9 cellular contexts compared by ENCODE assay signal in genomic region chr9:5869315-5870019, GRCh38. TPM values are rescaled to one million over a fixed set of nuclear protein-coding genes. Genes with fewer than 3 reads are reported as not detected.
DNase-seq lines count a peak whose midpoint lies in the region; ATAC-seq and TF ChIP-seq lines count a peak whose summit lies in the region.
"Had no signal": no experiment of that assay in that cellular context is flagged by ENCODE, and none has a peak within 500 bp of the region (broad histone marks: within the 10 kb centered on the region; RNA-seq: fewer than 3 reads in every experiment).

No MANE protein-coding gene starts in this region.

- WGBS in mesenchymal stem cell: 64% methylated on average over 3 of the region's 3 CpGs

- H3K36me3 Mint-ChIP-seq in activated T-helper 1 cell treated with anti-CD3 and anti-CD28 coated beads, Interleukin-12 subunit alpha, Interleukin-12 subunit beta, Interleukin-2, Interleukin-4 antibody, amounts not matched to agents 30 ng/mL and 10 ng/mL and 1 ng/mL, durations not matched to agents 14 hours and 24 hours and 36 hours (ENCODE audit: low read depth): peaks cover 16% of the 10 kb centered on the region

- peak overlapping the region; percentile 30 for H2BK120ac ChIP-seq in mesenchymal stem cell (ENCODE audit: low read depth, low read length)

- peak overlapping the region; percentile 13 for H3K27ac Mint-ChIP-seq in activated T-helper 1 cell treated with anti-CD3 and anti-CD28 coated beads, Interleukin-12 subunit alpha, Interleukin-12 subunit beta, Interleukin-2, Interleukin-4 antibody, amounts not matched to agents 30 ng/mL and 10 ng/mL and 1 ng/mL, durations not matched to agents 14 hours and 24 hours and 36 hours
- H3K27ac Mint-ChIP-seq: immature natural killer cell had no signal

- no peak overlapping the region for H2BK15ac ChIP-seq in mesenchymal stem cell (ENCODE audit: low read depth, poor library complexity, severe bottlenecking)

- H4K91ac ChIP-seq in mesenchymal stem cell (ENCODE audit: low read length): no peak overlapping the region

- H3K36me3 ChIP-seq in mesenchymal stem cell (ENCODE audit: control insufficient read depth in 1 of 2, insufficient read depth in 2 of 2, low read depth in 1 of 2, low read length in 2 of 2): no peaks in the 10 kb centered on the region

- no peak for ATAC-seq in HG03521 (IDR thresholded peaks at IDR 0.05; ENCODE audit: unreplicated experiment)

- peak overlapping the region; percentile 36 for H4K8ac ChIP-seq in mesenchymal stem cell (ENCODE audit: low read length)

- no peaks in the 10 kb centered on the region for H3K27me3 ChIP-seq in mesenchymal stem cell (ENCODE audit: control insufficient read depth in 1 of 2, insufficient read depth in 1 of 2, low read length in 2 of 2)

- peaks cover 2% of the 10 kb centered on the region for H3K4me1 ChIP-seq in mesenchymal stem cell (ENCODE audit: control insufficient read depth, insufficient read depth, low read depth, low read length)

- H3K27me3 Mint-ChIP-seq in activated T-helper 1 cell treated with anti-CD3 and anti-CD28 coated beads, Interleukin-12 subunit alpha, Interleukin-12 subunit beta, Interleukin-2, Interleukin-4 antibody, amounts not matched to agents 30 ng/mL and 10 ng/mL and 1 ng/mL, durations not matched to agents 14 hours and 24 hours and 36 hours (ENCODE audit: insufficient read depth): no peaks in the 10 kb centered on the region

- H3K9me3 Mint-ChIP-seq in activated T-helper 1 cell treated with anti-CD3 and anti-CD28 coated beads, Interleukin-12 subunit alpha, Interleukin-12 subunit beta, Interleukin-2, Interleukin-4 antibody, amounts not matched to agents 30 ng/mL and 10 ng/mL and 1 ng/mL, durations not matched to agents 14 hours and 24 hours and 36 hours: no peaks in the 10 kb centered on the region
- H3K9me3 Mint-ChIP-seq: immature natural killer cell had no signal

- H2AFZ ChIP-seq in mesenchymal stem cell (ENCODE audit: low read depth, low read length): no peak overlapping the region

- H3K4me1 Mint-ChIP-seq in activated T-helper 1 cell treated with anti-CD3 and anti-CD28 coated beads, Interleukin-12 subunit alpha, Interleukin-12 subunit beta, Interleukin-2, Interleukin-4 antibody, amounts not matched to agents 30 ng/mL and 10 ng/mL and 1 ng/mL, durations not matched to agents 14 hours and 24 hours and 36 hours (ENCODE audit: low read depth): peaks cover 24% of the 10 kb centered on the region

- H3K79me1 ChIP-seq in mesenchymal stem cell (replicated peaks; ENCODE audit: low read length, poor library complexity, severe bottlenecking): no peaks in the 10 kb centered on the region

- H3K9ac ChIP-seq in mesenchymal stem cell (ENCODE audit: low read length): no peak overlapping the region

- peak; percentile 73 for TF ChIP-seq CTCF in GM12865 (IDR thresholded peaks at IDR 0.05; ENCODE audit: insufficient read depth, low read depth, low read length, missing control alignments)

- DNase-seq in GM12865 (ENCODE audit: low read depth) (peak; percentile 52), LoVo (ENCODE audit: low spot score) (peak; percentile 32), mesenchymal stem cell (no peak), AG08395 (ENCODE audit: low spot score) (no peak), NCI-H524 treated with DMSO at 0.1 percent for 48 hours (lab: John Stamatoyannopoulos, UW) (no peak), NCI-H510A treated with DMSO at 0.1 percent for 48 hours (lab: John Stamatoyannopoulos, UW) (no peak)
- no peak for DNase-seq in activated T-helper 1 cell treated with anti-CD3 and anti-CD28 coated beads, Interleukin-12 subunit alpha, Interleukin-12 subunit beta, Interleukin-2, Interleukin-4 antibody, amounts not matched to agents 30 ng/mL and 10 ng/mL and 1 ng/mL, durations not matched to agents 14 hours and 24 hours and 36 hours (ENCODE audit: low spot score)
- DNase-seq: immature natural killer cell had no signal

- no peak overlapping the region for H3K4ac ChIP-seq in mesenchymal stem cell (ENCODE audit: low read depth in 1 of 2, low read length in 2 of 2)

- H3K4me3 ChIP-seq in GM12865 (ENCODE audit: low read depth, low read length): no peak overlapping the region
- no peak overlapping the region for H3K4me3 ChIP-seq in mesenchymal stem cell (ENCODE audit: insufficient read depth in 1 of 2, low read depth in 1 of 2, low read length in 2 of 2)

- H3K14ac ChIP-seq in mesenchymal stem cell (ENCODE audit: low read length in 2 of 2): no peak overlapping the region

- H3K23ac ChIP-seq in mesenchymal stem cell (ENCODE audit: low read length in 2 of 2): no peak overlapping the region

- no peak overlapping the region for H3K4me3 Mint-ChIP-seq in activated T-helper 1 cell treated with anti-CD3 and anti-CD28 coated beads, Interleukin-12 subunit alpha, Interleukin-12 subunit beta, Interleukin-2, Interleukin-4 antibody, amounts not matched to agents 30 ng/mL and 10 ng/mL and 1 ng/mL, durations not matched to agents 14 hours and 24 hours and 36 hours
- H3K4me3 Mint-ChIP-seq: immature natural killer cell had no signal

- H2BK5ac ChIP-seq in mesenchymal stem cell (ENCODE audit: low read depth, low read length, poor library complexity, severe bottlenecking): no peak overlapping the region

- no peak overlapping the region for H3K27ac ChIP-seq in mesenchymal stem cell (ENCODE audit: low read length, poor library complexity, severe bottlenecking)

- H2AK5ac ChIP-seq in mesenchymal stem cell (ENCODE audit: low read length, severe bottlenecking): no peak overlapping the region

- intact Hi-C loops in activated T-helper 1 cell treated with anti-CD3 and anti-CD28 coated beads, Interleukin-12 subunit alpha, Interleukin-12 subunit beta, Interleukin-2, Interleukin-4 antibody, amounts not matched to agents 30 ng/mL and 10 ng/mL and 1 ng/mL, durations not matched to agents 14 hours and 24 hours and 36 hours (cut with micrococcal nuclease): no loop called here

- H3K4me2 ChIP-seq in mesenchymal stem cell (ENCODE audit: low read length, poor library complexity, severe bottlenecking): no peak overlapping the region

- H3K18ac ChIP-seq in mesenchymal stem cell (ENCODE audit: low read depth in 1 of 2, low read length in 2 of 2): no peak overlapping the region

- no peaks in the 10 kb centered on the region for H3K9me3 ChIP-seq in mesenchymal stem cell (ENCODE audit: control insufficient read depth, low read length)

- H2BK12ac ChIP-seq in mesenchymal stem cell (ENCODE audit: low read length in 2 of 2): peak overlapping the region; percentile 15 to 46

RNA-seq across cellular contexts. Expression of gene MLANA, which starts 21.2 kb away (rescaled TPM):
- not detected in 2 replicates for total RNA-seq in activated T-helper 1 cell treated with anti-CD3 and anti-CD28 coated beads, Interleukin-12 subunit alpha, Interleukin-12 subunit beta, Interleukin-2, Interleukin-4 antibody, amounts not matched to agents 30 ng/mL and 10 ng/mL and 1 ng/mL, durations not matched to agents 14 hours and 24 hours and 36 hours
- not detected for polyA plus RNA-seq in mesenchymal stem cell (2013, experiment 1 of 2)
- polyA plus RNA-seq in mesenchymal stem cell (2013, experiment 2 of 2): not detected

RNA-seq across cellular contexts. Expression of gene ERMP1, which starts 36.5 kb away (rescaled TPM):
- 23.1 and 24.1 TPM in 2 replicates for total RNA-seq in activated T-helper 1 cell treated with anti-CD3 and anti-CD28 coated beads, Interleukin-12 subunit alpha, Interleukin-12 subunit beta, Interleukin-2, Interleukin-4 antibody, amounts not matched to agents 30 ng/mL and 10 ng/mL and 1 ng/mL, durations not matched to agents 14 hours and 24 hours and 36 hours
- polyA plus RNA-seq in mesenchymal stem cell (2013, experiment 1 of 2): 28.3 TPM
- 29.1 TPM for polyA plus RNA-seq in mesenchymal stem cell (2013, experiment 2 of 2)

Comparison
In these comparisons a context has a peak if more than half of its experiments do, and no peak if none do; other contexts are left out.
1. DNase-seq: peak in GM12865 (single experiment) and LoVo (single experiment); none in activated T-helper 1 cell treated with anti-CD3 and anti-CD28 coated beads, Interleukin-12 subunit alpha, Interleukin-12 subunit beta, Interleukin-2, Interleukin-4 antibody, amounts not matched to agents 30 ng/mL and 10 ng/mL and 1 ng/mL, durations not matched to agents 14 hours and 24 hours and 36 hours (single experiment), mesenchymal stem cell (single experiment), AG08395 (single experiment), NCI-H524 treated with DMSO at 0.1 percent for 48 hours (single experiment) and NCI-H510A treated with DMSO at 0.1 percent for 48 hours (single experiment).